Comparison of ENCODE assay signal across 9 cellular contexts in the genomic region with DNA sequence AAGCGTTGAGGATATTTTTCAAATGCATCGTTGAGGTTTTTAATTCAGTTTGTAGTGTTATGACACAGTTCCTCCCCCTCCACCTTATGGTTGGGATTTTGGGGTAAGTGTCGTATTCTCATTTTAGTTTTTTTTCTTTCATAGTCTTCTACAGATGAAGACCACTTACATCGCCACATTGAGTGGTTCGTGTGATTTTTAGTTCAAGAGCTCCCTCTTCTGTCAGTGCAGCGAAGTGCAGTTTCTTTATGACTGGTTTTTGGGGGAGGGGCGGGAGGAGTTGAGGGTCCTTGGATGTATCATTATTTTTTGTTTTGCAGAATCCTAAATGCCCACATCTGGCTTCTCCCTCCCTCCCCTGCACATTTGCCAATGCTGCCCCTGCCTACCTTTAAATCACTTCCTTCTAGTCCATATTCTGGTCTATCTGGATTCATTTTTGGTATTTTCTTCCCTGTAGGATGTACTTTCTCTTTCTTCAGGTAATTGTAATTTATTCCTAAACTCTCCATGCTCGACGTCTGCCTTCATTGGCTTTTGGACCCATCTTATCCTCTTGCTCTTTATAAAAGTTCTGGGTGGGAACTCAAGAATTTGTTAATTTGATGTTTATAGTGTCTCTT.
DNase-seq lines count a peak whose midpoint lies in the region; ATAC-seq and TF ChIP-seq lines count a peak whose summit lies in the region.
"Had no signal": no experiment of that assay in that cellular context is flagged by ENCODE, and none has a peak within 500 bp of the region (broad histone marks: within the 10 kb centered on the region; RNA-seq: fewer than 3 reads in every experiment).

No MANE protein-coding gene starts in this region.

- H3K9me3 ChIP-seq in stomach, result no peaks in the 10 kb centered on the region

- TF ChIP-seq EP300 in stomach (IDR thresholded peaks at IDR 0.05), result no peak

- WGBS in stomach, 5 donors, result 22 to 27% (median 24%) methylated on average over 9 of the region's 9 CpGs

- POLR2A ChIA-PET in BJ (lab: Charles Lee), result no interaction called here

- no peak overlapping the region for H3K27ac ChIP-seq in stomach

- ATAC-seq in HG02678 (IDR thresholded peaks at IDR 0.05; ENCODE audit: unreplicated experiment) (no peak), HG03280 (IDR thresholded peaks at IDR 0.05; ENCODE audit: unreplicated experiment) (no peak)
- ATAC-seq: left colon had no signal

- no peaks in the 10 kb centered on the region for H3K9me3 Mint-ChIP-seq in activated naive CD8-positive, alpha-beta T cell treated with anti-CD3 and anti-CD28 coated beads for 36 hours

- no peak overlapping the region for H3K4me3 ChIP-seq in BJ (ENCODE audit: low read depth, low read length)
- no peak overlapping the region for H3K4me3 ChIP-seq in stomach

- CTCF ChIA-PET in BJ (lab: Yijun Ruan, JAX), result interaction anchor here (0.7 to 1.6 kb wide), 5 partner anchors 11 to 780 kb away, joined by 3 to 4 read pairs (median 3); no protein-coding TSS in a partner anchor

- H3K4me1 ChIP-seq in stomach, result no peaks in the 10 kb centered on the region

- no peak overlapping the region for H3K4me3 Mint-ChIP-seq in activated naive CD8-positive, alpha-beta T cell treated with anti-CD3 and anti-CD28 coated beads for 36 hours

- no peaks in the 10 kb centered on the region for H3K4me1 Mint-ChIP-seq in activated naive CD8-positive, alpha-beta T cell treated with anti-CD3 and anti-CD28 coated beads for 36 hours

- no peaks in the 10 kb centered on the region for H3K27me3 ChIP-seq in BJ (ENCODE audit: control insufficient read depth, insufficient read depth, low read length)
- peaks cover 0 to 8% (median 0%) of the 10 kb centered on the region in 3 donors for H3K27me3 ChIP-seq in stomach

- DNase-seq in BJ (ENCODE audit: low read depth), result no peak
- peak; percentile 57 for DNase-seq in GM13976 (ENCODE audit: low spot score)
- DNase-seq in NCI-H2196 treated with DMSO at 0.1 percent for 48 hours (lab: John Stamatoyannopoulos, UW; ENCODE audit: unreplicated experiment), result peak; percentile 51
- peak; percentile 14 for DNase-seq in activated naive CD8-positive, alpha-beta T cell treated with anti-CD3 and anti-CD28 coated beads for 36 hours
- peak; percentile 74 for DNase-seq in iPS-NIHi7 (ENCODE audit: extremely low spot score)
- DNase-seq in stomach, result no peak

- intact Hi-C loops in stomach (cut with DNase I; ENCODE audit: low total_unique reads), result no loop called here

- H3K36me3 ChIP-seq in BJ (ENCODE audit: control insufficient read depth, insufficient read depth, low read length) (no peaks in the 10 kb centered on the region), stomach (no peaks in the 10 kb centered on the region)

- peaks cover 42% of the 10 kb centered on the region for H3K27me3 Mint-ChIP-seq in activated naive CD8-positive, alpha-beta T cell treated with anti-CD3 and anti-CD28 coated beads for 36 hours

- in situ Hi-C loops in GM13976 (cut with MboI; ENCODE audit: low sequenced_read_pairs, unreplicated experiment), result loop anchor here (25.0 kb wide), 1 partner anchor 506 kb away; a partner anchor contains a TSS

- H3K36me3 Mint-ChIP-seq in activated naive CD8-positive, alpha-beta T cell treated with anti-CD3 and anti-CD28 coated beads for 36 hours, result no peaks in the 10 kb centered on the region

- TF ChIP-seq POLR2A in stomach (IDR thresholded peaks at IDR 0.05), result no peak

- peak; percentile 76 for TF ChIP-seq CTCF in BJ (IDR thresholded peaks at IDR 0.05; ENCODE audit: insufficient read depth, low read depth, low read length)
- peak; percentile 63 for TF ChIP-seq CTCF in GM13976 (IDR thresholded peaks at IDR 0.05; ENCODE audit: borderline replicate concordance, control extremely low read depth, extremely low read depth, insufficient read depth, missing control alignments)
- TF ChIP-seq CTCF in stomach (IDR thresholded peaks at IDR 0.05), result peak in 5 of 7 experiments; percentile 43 to 77 (median 68)

- no peak overlapping the region for H3K27ac Mint-ChIP-seq in activated naive CD8-positive, alpha-beta T cell treated with anti-CD3 and anti-CD28 coated beads for 36 hours

Comparison
In these comparisons a context has a peak if more than half of its experiments do, and no peak if none do; other contexts are left out.
1. DNase-seq: peak in GM13976 (single experiment), NCI-H2196 treated with DMSO at 0.1 percent for 48 hours (single experiment), activated naive CD8-positive, alpha-beta T cell treated with anti-CD3 and anti-CD28 coated beads for 36 hours (single experiment) and iPS-NIHi7 (single experiment); none in BJ (single experiment) and stomach (single experiment).
2. Peak in every context shown above with its lines, with median percentiles within 50 percentile points of each other: CTCF ChIP-seq.